Comparison of ENCODE assay signal across 1 cellular context in genomic region chr10:104267721-104268690, GRCh38.
TF ChIP-seq lines count a peak whose summit lies in the region.

No MANE protein-coding gene starts in this region.

TF ChIP-seq in A549, 52 proteins besides CTCF, POLR2A, EP300 and RAD21 (continued from another document):
- TF ChIP-seq PBX3 (IDR thresholded peaks at IDR 0.05), result no peak
- TF ChIP-seq, protein P1, sequence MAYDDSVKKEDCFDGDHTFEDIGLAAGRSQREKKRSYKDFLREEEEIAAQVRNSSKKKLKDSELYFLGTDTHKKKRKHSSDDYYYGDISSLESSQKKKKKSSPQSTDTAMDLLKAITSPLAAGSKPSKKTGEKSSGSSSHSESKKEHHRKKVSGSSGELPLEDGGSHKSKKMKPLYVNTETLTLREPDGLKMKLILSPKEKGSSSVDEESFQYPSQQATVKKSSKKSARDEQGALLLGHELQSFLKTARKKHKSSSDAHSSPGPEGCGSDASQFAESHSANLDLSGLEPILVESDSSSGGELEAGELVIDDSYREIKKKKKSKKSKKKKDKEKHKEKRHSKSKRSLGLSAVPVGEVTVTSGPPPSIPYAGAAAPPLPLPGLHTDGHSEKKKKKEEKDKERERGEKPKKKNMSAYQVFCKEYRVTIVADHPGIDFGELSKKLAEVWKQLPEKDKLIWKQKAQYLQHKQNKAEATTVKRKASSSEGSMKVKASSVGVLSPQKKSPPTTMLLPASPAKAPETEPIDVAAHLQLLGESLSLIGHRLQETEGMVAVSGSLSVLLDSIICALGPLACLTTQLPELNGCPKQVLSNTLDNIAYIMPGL (CRISPR knock-in tag; IDR thresholded peaks at IDR 0.05; ENCODE audit: borderline replicate concordance), result no peak
